In the genomic region with DNA sequence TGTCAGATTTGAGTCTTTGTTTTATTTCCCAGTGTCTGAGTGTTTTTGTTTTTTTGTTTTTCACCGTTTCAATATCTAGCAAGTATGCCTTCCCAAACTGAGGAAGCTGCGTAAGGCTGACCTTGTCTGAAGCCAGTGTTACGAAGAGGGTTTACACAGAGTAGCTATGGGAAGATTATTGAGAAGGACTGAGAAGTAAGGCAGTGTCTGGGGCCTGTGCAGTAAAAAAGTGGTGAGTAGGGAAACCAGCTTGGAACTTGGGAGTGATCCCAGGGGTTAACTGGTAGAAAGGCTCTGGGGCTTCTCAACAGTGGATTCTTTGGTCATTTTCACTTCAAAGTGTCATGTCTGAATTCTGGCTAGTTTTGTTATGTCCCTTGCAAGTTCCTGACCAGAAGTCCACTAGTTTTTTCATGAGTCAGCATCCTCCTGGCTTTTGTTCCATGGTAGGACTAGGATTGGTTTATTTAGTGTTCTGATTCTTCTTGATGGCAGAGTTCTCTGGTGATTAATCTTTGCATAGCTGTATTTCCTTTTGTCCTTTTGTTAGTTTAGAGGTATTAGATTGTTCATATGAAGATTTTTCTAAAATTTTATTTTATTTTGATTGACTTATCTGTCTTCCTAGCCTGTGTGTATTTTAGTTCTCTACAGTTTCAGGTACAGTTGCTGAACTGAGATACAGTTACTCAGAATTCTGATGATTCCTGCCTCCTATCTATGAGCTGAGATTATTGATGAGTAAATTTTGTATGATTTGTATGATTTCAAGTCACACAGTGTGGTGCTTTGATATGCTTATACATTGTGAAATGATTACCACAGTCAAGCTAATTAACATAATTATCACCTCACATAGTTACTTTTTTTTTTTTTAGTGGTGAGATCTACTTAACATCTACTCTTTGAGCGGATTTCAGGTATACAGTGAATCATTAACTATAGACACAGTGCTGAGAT, we compare ENCODE assay signal across 14 cellular contexts. TPM values are rescaled to one million over a fixed set of nuclear protein-coding genes. Genes with fewer than 3 reads are reported as not detected.
DNase-seq lines count a peak whose midpoint lies in the region; ATAC-seq lines count a peak whose summit lies in the region.
"Had no signal": no experiment of that assay in that cellular context is flagged by ENCODE, and none has a peak within 500 bp of the region (broad histone marks: within the 10 kb centered on the region; RNA-seq: fewer than 3 reads in every experiment).

No MANE protein-coding gene starts in this region.

- intact Hi-C loops in activated naive CD4-positive, alpha-beta T cell treated with anti-CD3 and anti-CD28 coated beads for 36 hours (cut with micrococcal nuclease), result loop anchor here (1.0 to 2.0 kb wide), 2 partner anchors 15 to 16 kb away; no protein-coding TSS in a partner anchor
- intact Hi-C loops in activated CD4-positive, alpha-beta memory T cell treated with anti-CD3 and anti-CD28 coated beads for 36 hours (cut with micrococcal nuclease), result loop anchor here (1.0 kb wide), 2 partner anchors 9 to 14 kb away; no protein-coding TSS in a partner anchor

- DNase-seq in activated naive CD4-positive, alpha-beta T cell treated with anti-CD3 and anti-CD28 coated beads for 36 hours, result no peak
- DNase-seq in activated naive CD4-positive, alpha-beta T cell treated with Interleukin-2 at 50 U/mL for 16 hours, result no peak
- no peak for DNase-seq in activated CD4-positive, alpha-beta memory T cell treated with anti-CD3 and anti-CD28 coated beads for 36 hours
- DNase-seq in epithelial cell of prostate (ENCODE audit: low read depth, low spot score) (no peak), HK-2 (ENCODE audit: unreplicated experiment) (no peak), NCI-H748 treated with DMSO at 0.1 percent for 48 hours (lab: John Stamatoyannopoulos, UW) (no peak), DMS153 treated with DMSO at 0.1 percent for 48 hours (lab: John Stamatoyannopoulos, UW; ENCODE audit: unreplicated experiment) (no peak)
- no peak for DNase-seq in stimulated activated effector memory CD8-positive, alpha-beta T cell treated with anti-CD3 and anti-CD28 coated beads, Interleukin-12 subunit alpha, Interleukin-12 subunit beta, amount 100 ng/mL, for 72 hours (ENCODE audit: low spot score in 2 of 2)
- DNase-seq: hippocampal formation, NCI-H1436 treated with DMSO at 0.1 percent for 48 hours, NCI-H526, pancreas had no signal

- H3K4me1 Mint-ChIP-seq in activated naive CD4-positive, alpha-beta T cell treated with anti-CD3 and anti-CD28 coated beads for 36 hours (ENCODE audit: low read depth), result peaks cover 34% of the 10 kb centered on the region
- peaks cover 52% of the 10 kb centered on the region for H3K4me1 Mint-ChIP-seq in activated CD4-positive, alpha-beta memory T cell treated with anti-CD3 and anti-CD28 coated beads for 36 hours (ENCODE audit: low read depth)
- peaks cover 30% of the 10 kb centered on the region for H3K4me1 Mint-ChIP-seq in stimulated activated effector memory CD8-positive, alpha-beta T cell treated with anti-CD3 and anti-CD28 coated beads, Interleukin-12 subunit alpha, Interleukin-12 subunit beta, amount 100 ng/mL, for 72 hours

- H3K4me3 Mint-ChIP-seq in activated naive CD4-positive, alpha-beta T cell treated with anti-CD3 and anti-CD28 coated beads for 36 hours, result no peak overlapping the region
- no peak overlapping the region for H3K4me3 Mint-ChIP-seq in activated CD4-positive, alpha-beta memory T cell treated with anti-CD3 and anti-CD28 coated beads for 36 hours
- peak overlapping the region; percentile 18 for H3K4me3 Mint-ChIP-seq in stimulated activated effector memory CD8-positive, alpha-beta T cell treated with anti-CD3 and anti-CD28 coated beads, Interleukin-12 subunit alpha, Interleukin-12 subunit beta, amount 100 ng/mL, for 72 hours

- H3K36me3 Mint-ChIP-seq in activated naive CD4-positive, alpha-beta T cell treated with anti-CD3 and anti-CD28 coated beads for 36 hours (ENCODE audit: low read depth), result peaks cover 68% of the 10 kb centered on the region
- H3K36me3 Mint-ChIP-seq in activated CD4-positive, alpha-beta memory T cell treated with anti-CD3 and anti-CD28 coated beads for 36 hours, result peaks cover 77% of the 10 kb centered on the region
- peaks cover 100% of the 10 kb centered on the region for H3K36me3 Mint-ChIP-seq in stimulated activated effector memory CD8-positive, alpha-beta T cell treated with anti-CD3 and anti-CD28 coated beads, Interleukin-12 subunit alpha, Interleukin-12 subunit beta, amount 100 ng/mL, for 72 hours

- H3K27ac Mint-ChIP-seq in activated naive CD4-positive, alpha-beta T cell treated with anti-CD3 and anti-CD28 coated beads for 36 hours, result peak overlapping the region; percentile 66
- peak overlapping the region; percentile 87 for H3K27ac Mint-ChIP-seq in activated CD4-positive, alpha-beta memory T cell treated with anti-CD3 and anti-CD28 coated beads for 36 hours
- H3K27ac Mint-ChIP-seq in stimulated activated effector memory CD8-positive, alpha-beta T cell treated with anti-CD3 and anti-CD28 coated beads, Interleukin-12 subunit alpha, Interleukin-12 subunit beta, amount 100 ng/mL, for 72 hours, result peak overlapping the region; percentile 84

- no peaks in the 10 kb centered on the region for H3K9me3 Mint-ChIP-seq in activated naive CD4-positive, alpha-beta T cell treated with anti-CD3 and anti-CD28 coated beads for 36 hours
- H3K9me3 Mint-ChIP-seq in activated CD4-positive, alpha-beta memory T cell treated with anti-CD3 and anti-CD28 coated beads for 36 hours, result no peaks in the 10 kb centered on the region
- H3K9me3 Mint-ChIP-seq in stimulated activated effector memory CD8-positive, alpha-beta T cell treated with anti-CD3 and anti-CD28 coated beads, Interleukin-12 subunit alpha, Interleukin-12 subunit beta, amount 100 ng/mL, for 72 hours, result no peaks in the 10 kb centered on the region

- ATAC-seq in stimulated activated effector memory CD8-positive, alpha-beta T cell treated with anti-CD3 and anti-CD28 coated beads, Interleukin-12 subunit alpha, Interleukin-12 subunit beta, amount 100 ng/mL, for 72 hours, result peak; percentile 58
- ATAC-seq: pancreas had no signal

- no peaks in the 10 kb centered on the region for H3K27me3 Mint-ChIP-seq in activated naive CD4-positive, alpha-beta T cell treated with anti-CD3 and anti-CD28 coated beads for 36 hours (ENCODE audit: low read depth)
- no peaks in the 10 kb centered on the region for H3K27me3 Mint-ChIP-seq in activated CD4-positive, alpha-beta memory T cell treated with anti-CD3 and anti-CD28 coated beads for 36 hours

- CTCF ChIA-PET in activated naive CD4-positive, alpha-beta T cell treated with anti-CD3 and anti-CD28 coated beads for 36 hours (lab: Charles Lee), result interaction anchor here (0.7 to 1.5 kb wide), 3 partner anchors 9 to 21 kb away, joined by 3 to 6 read pairs (median 4); no protein-coding TSS in a partner anchor
- CTCF ChIA-PET in activated CD4-positive, alpha-beta memory T cell treated with anti-CD3 and anti-CD28 coated beads for 36 hours (lab: Charles Lee), result interaction anchor here (0.6 to 1.4 kb wide), 5 partner anchors 9 to 126 kb away, joined by 3 read pairs; no protein-coding TSS in a partner anchor

- peak overlapping the region; percentile 53 for H3K27ac ChIP-seq in epithelial cell of prostate
- H3K27ac ChIP-seq: cardiac muscle cell, pancreas, vagina had no signal

- POLR2A ChIA-PET in activated CD4-positive, alpha-beta memory T cell treated with anti-CD3 and anti-CD28 coated beads for 36 hours (lab: Charles Lee), result interaction anchor here (0.6 to 1.2 kb wide), 4 partner anchors 9 to 41 kb away, joined by 3 to 7 read pairs (median 5); no protein-coding TSS in a partner anchor

RNA-seq across cellular contexts. Expression of gene GARS1, which starts 19.0 kb away (rescaled TPM):
- 100 to 1,000 TPM; 367 to 385 TPM for total RNA-seq in activated naive CD4-positive, alpha-beta T cell treated with anti-CD3 and anti-CD28 coated beads for 36 hours
- total RNA-seq in activated CD4-positive, alpha-beta memory T cell treated with anti-CD3 and anti-CD28 coated beads for 36 hours, result 100 to 1,000 TPM; 345 to 368 TPM
